ENCODE assay signal across 17 cellular contexts in genomic region chr10:28684986-28685580, GRCh38. TPM values are rescaled to one million over a fixed set of nuclear protein-coding genes. Genes with fewer than 3 reads are reported as not detected.
DNase-seq lines count a peak whose midpoint lies in the region; ATAC-seq and TF ChIP-seq lines count a peak whose summit lies in the region.
"Had no signal": no experiment of that assay in that cellular context is flagged by ENCODE, and none has a peak within 500 bp of the region (broad histone marks: within the 10 kb centered on the region; RNA-seq: fewer than 3 reads in every experiment).

No MANE protein-coding gene starts in this region.

- H3K27ac Mint-ChIP-seq in GM23338 = peak overlapping the region; percentile 42
- H3K27ac Mint-ChIP-seq: stimulated activated effector memory CD8-positive, alpha-beta T cell treated with anti-CD3 and anti-CD28 coated beads, Interleukin-12 subunit alpha, Interleukin-12 subunit beta, amount 100 ng/mL, for 72 hours had no signal

- CTCF ChIA-PET in PC-9 (lab: Charles Lee) = interaction anchor here (0.6 kb wide), 1 partner anchor 608 kb away, joined by 3 read pairs; no protein-coding TSS in a partner anchor

- peak; percentile 32 for DNase-seq in GM23338 (ENCODE audit: low spot score)
- DNase-seq in PC-9 = peak in 1 of 2 experiments; percentile 79
- no peak for DNase-seq in cerebellar nuclear complex (lab: John Stamatoyannopoulos, UW)
- no peak for DNase-seq in cortex of kidney (lab: John Stamatoyannopoulos, UW)
- DNase-seq in kidney glomerular epithelial cell (lab: John Stamatoyannopoulos, UW) = no peak
- DNase-seq: activated CD4-positive, alpha-beta T cell treated with anti-CD3 and anti-CD28 coated beads, Interleukin-2, amount 50 U/mL, for 4 hours; activated T-cell treated with anti-CD3 and anti-CD28 coated beads for 4 hours; COR-L47; effector CD4-positive, alpha-beta T cell; esophagus squamous epithelium; GM23248; NCI-H1436; right cardiac atrium had no signal

- H2AFZ ChIP-seq in GM23338 = no peak overlapping the region
- no peak overlapping the region for H2AFZ ChIP-seq in PC-9
- H2AFZ ChIP-seq: GM23248 had no signal

- POLR2A ChIA-PET in PC-9 (lab: Charles Lee; ENCODE audit: unreplicated experiment) = interaction anchor here (0.7 kb wide), 1 partner anchor 97 kb away, joined by 3 read pairs; no protein-coding TSS in a partner anchor

- peak overlapping the region; percentile 29; the same call in 1 of the 3 replicates for H3K4me3 Mint-ChIP-seq in GM23338
- H3K4me3 Mint-ChIP-seq: central memory CD8-positive, alpha-beta T cell; stimulated activated effector memory CD8-positive, alpha-beta T cell treated with anti-CD3 and anti-CD28 coated beads, Interleukin-12 subunit alpha, Interleukin-12 subunit beta, amount 100 ng/mL, for 72 hours had no signal

- no peak overlapping the region for H3K9ac ChIP-seq in BLaER1
- H3K9ac ChIP-seq: GM23248 had no signal

- peak overlapping the region; percentile 88 for H3K4me2 ChIP-seq in BLaER1
- peak overlapping the region; percentile 50 for H3K4me2 ChIP-seq in GM23338
- peak overlapping the region; percentile 10; the same call in 1 of the 2 replicates for H3K4me2 ChIP-seq in PC-9

- H3K4me3 ChIP-seq in BLaER1 (no peak overlapping the region), GM23338 (peak overlapping the region; percentile 15), PC-9 (no peak overlapping the region), mesodermal cell (ENCODE audit: extremely low read depth, insufficient read depth, low read length, poor library complexity, severe bottlenecking) (peak overlapping the region; percentile 100)
- H3K4me3 ChIP-seq: esophagus squamous epithelium, GM23248 had no signal

- H3F3A ChIP-seq in GM23338 (replicated peaks; ENCODE audit: low read depth) = no peaks in the 10 kb centered on the region
- no peaks in the 10 kb centered on the region for H3F3A ChIP-seq in PC-9 (ENCODE audit: insufficient read depth, low read depth)

- H3K9me2 ChIP-seq in GM23338 (ENCODE audit: insufficient read depth) = no peaks in the 10 kb centered on the region
- no peaks in the 10 kb centered on the region for H3K9me2 ChIP-seq in PC-9 (ENCODE audit: insufficient read depth)

- peaks cover 47% of the 10 kb centered on the region for H4K20me1 ChIP-seq in BLaER1
- peaks cover 27% of the 10 kb centered on the region for H4K20me1 ChIP-seq in GM23338 (replicated peaks; ENCODE audit: insufficient read depth)
- H4K20me1 ChIP-seq in PC-9 (ENCODE audit: insufficient read depth) = no peaks in the 10 kb centered on the region; the same call in 1 of the 2 replicates

- H3K27ac ChIP-seq in BLaER1 (peak overlapping the region; percentile 45), GM23338 (ENCODE audit: low read depth) (peak overlapping the region; percentile 48), PC-9 (peak overlapping the region; percentile 31; the same call in 1 of the 2 replicates), mesodermal cell (ENCODE audit: low read depth, low read length, severe bottlenecking) (peak overlapping the region; percentile 89)
- H3K27ac ChIP-seq: esophagus squamous epithelium, GM23248 had no signal

- peaks cover 39% of the 10 kb centered on the region for H3K36me3 ChIP-seq in BLaER1
- H3K36me3 ChIP-seq in GM23338 (ENCODE audit: insufficient read depth) = peaks cover 28% of the 10 kb centered on the region
- H3K36me3 ChIP-seq in PC-9 (ENCODE audit: low read depth) = no peaks in the 10 kb centered on the region; the same call in 1 of the 2 replicates
- H3K36me3 ChIP-seq in mesodermal cell (ENCODE audit: control insufficient read depth, insufficient read depth, low read length) = peaks cover 46% of the 10 kb centered on the region
- H3K36me3 ChIP-seq: esophagus squamous epithelium had no signal

- peaks cover 71% of the 10 kb centered on the region for H3K4me1 Mint-ChIP-seq in GM23338

- H3K27me3 Mint-ChIP-seq in GM23338 (ENCODE audit: insufficient read depth, low read depth, poor library complexity) = peaks cover 3% of the 10 kb centered on the region

- BruUV-seq in PC-9 (replicated peaks; lab: Mats Ljungman, UMichigan) = no TSS peak

- no peaks in the 10 kb centered on the region for H3K27me3 ChIP-seq in BLaER1
- no peaks in the 10 kb centered on the region for H3K27me3 ChIP-seq in GM23338 (ENCODE audit: insufficient read depth)
- H3K27me3 ChIP-seq in PC-9 (ENCODE audit: insufficient read depth, low read depth) = peaks cover 10% of the 10 kb centered on the region; the same call in 1 of the 2 replicates

- H3K79me2 ChIP-seq in GM23338 (replicated peaks; ENCODE audit: insufficient read depth) (peaks cover 41% of the 10 kb centered on the region), PC-9 (ENCODE audit: low read depth) (no peaks in the 10 kb centered on the region)

- peak; percentile 16; the same call in 2 of the 3 replicates for ATAC-seq in GM23338
- ATAC-seq: right cardiac atrium; stimulated activated effector memory CD8-positive, alpha-beta T cell treated with anti-CD3 and anti-CD28 coated beads, Interleukin-12 subunit alpha, Interleukin-12 subunit beta, amount 100 ng/mL, for 72 hours had no signal

- H3K4me1 ChIP-seq in BLaER1 = peaks cover 62% of the 10 kb centered on the region
- peaks cover 73% of the 10 kb centered on the region for H3K4me1 ChIP-seq in GM23338 (ENCODE audit: insufficient read depth)
- H3K4me1 ChIP-seq in PC-9 (replicated peaks; ENCODE audit: insufficient read depth) = peaks cover 4% of the 10 kb centered on the region; the same call in 1 of the 2 replicates
- H3K4me1 ChIP-seq in mesodermal cell (ENCODE audit: control insufficient read depth, insufficient read depth, low read length, poor library complexity, severe bottlenecking) = peaks cover 51% of the 10 kb centered on the region

- WGBS in mesodermal cell (ENCODE audit: insufficient coverage in 2 of 2), 2 experiments = 68 to 90% methylated on average over 2 to 4 of the region's 5 CpGs

- peaks cover 39% of the 10 kb centered on the region for H3K36me3 Mint-ChIP-seq in GM23338 (ENCODE audit: low read depth)
- H3K36me3 Mint-ChIP-seq: stimulated activated effector memory CD8-positive, alpha-beta T cell treated with anti-CD3 and anti-CD28 coated beads, Interleukin-12 subunit alpha, Interleukin-12 subunit beta, amount 100 ng/mL, for 72 hours had no signal

- TF ChIP-seq CTCF in GM23338 (conservative IDR thresholded peaks at IDR 0.05; ENCODE audit: low read depth in 2 of 2) = no peak
- TF ChIP-seq CTCF in PC-9 (conservative IDR thresholded peaks at IDR 0.05) = no peak

- H3K9me3 Mint-ChIP-seq in GM23338 = no peaks in the 10 kb centered on the region
- H3K9me3 Mint-ChIP-seq: central memory CD8-positive, alpha-beta T cell; stimulated activated effector memory CD8-positive, alpha-beta T cell treated with anti-CD3 and anti-CD28 coated beads, Interleukin-12 subunit alpha, Interleukin-12 subunit beta, amount 100 ng/mL, for 72 hours had no signal

- H3K9me3 ChIP-seq in BLaER1 = no peaks in the 10 kb centered on the region
- no peaks in the 10 kb centered on the region for H3K9me3 ChIP-seq in PC-9 (ENCODE audit: insufficient read depth, low read depth)
- H3K9me3 ChIP-seq in mesodermal cell (ENCODE audit: control insufficient read depth, low read length) = no peaks in the 10 kb centered on the region
- H3K9me3 ChIP-seq: esophagus squamous epithelium had no signal

- intact Hi-C loops in PC-9 (cut with micrococcal nuclease; ENCODE audit: unreplicated experiment) = no loop called here

TF ChIP-seq in GM23338, 12 proteins besides CTCF, POLR2A, EP300 and RAD21 (continues in another document):
- no peak for TF ChIP-seq JUNB (IDR thresholded peaks at IDR 0.05; ENCODE audit: unreplicated experiment)
- no peak for TF ChIP-seq NANOG (IDR thresholded peaks at IDR 0.05; ENCODE audit: borderline replicate concordance)
- TF ChIP-seq EZH2 (IDR thresholded peaks at IDR 0.05; ENCODE audit: low read depth, unreplicated experiment) = no peak
- TF ChIP-seq CREB1 (CRISPR knock-in tag; IDR thresholded peaks at IDR 0.05; ENCODE audit: low read depth) = no peak
- TF ChIP-seq, protein P1, sequence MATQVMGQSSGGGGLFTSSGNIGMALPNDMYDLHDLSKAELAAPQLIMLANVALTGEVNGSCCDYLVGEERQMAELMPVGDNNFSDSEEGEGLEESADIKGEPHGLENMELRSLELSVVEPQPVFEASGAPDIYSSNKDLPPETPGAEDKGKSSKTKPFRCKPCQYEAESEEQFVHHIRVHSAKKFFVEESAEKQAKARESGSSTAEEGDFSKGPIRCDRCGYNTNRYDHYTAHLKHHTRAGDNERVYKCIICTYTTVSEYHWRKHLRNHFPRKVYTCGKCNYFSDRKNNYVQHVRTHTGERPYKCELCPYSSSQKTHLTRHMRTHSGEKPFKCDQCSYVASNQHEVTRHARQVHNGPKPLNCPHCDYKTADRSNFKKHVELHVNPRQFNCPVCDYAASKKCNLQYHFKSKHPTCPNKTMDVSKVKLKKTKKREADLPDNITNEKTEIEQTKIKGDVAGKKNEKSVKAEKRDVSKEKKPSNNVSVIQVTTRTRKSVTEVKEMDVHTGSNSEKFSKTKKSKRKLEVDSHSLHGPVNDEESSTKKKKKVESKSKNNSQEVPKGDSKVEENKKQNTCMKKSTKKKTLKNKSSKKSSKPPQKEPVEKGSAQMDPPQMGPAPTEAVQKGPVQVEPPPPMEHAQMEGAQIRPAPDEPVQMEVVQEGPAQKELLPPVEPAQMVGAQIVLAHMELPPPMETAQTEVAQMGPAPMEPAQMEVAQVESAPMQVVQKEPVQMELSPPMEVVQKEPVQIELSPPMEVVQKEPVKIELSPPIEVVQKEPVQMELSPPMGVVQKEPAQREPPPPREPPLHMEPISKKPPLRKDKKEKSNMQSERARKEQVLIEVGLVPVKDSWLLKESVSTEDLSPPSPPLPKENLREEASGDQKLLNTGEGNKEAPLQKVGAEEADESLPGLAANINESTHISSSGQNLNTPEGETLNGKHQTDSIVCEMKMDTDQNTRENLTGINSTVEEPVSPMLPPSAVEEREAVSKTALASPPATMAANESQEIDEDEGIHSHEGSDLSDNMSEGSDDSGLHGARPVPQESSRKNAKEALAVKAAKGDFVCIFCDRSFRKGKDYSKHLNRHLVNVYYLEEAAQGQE (IDR thresholded peaks at IDR 0.05; ENCODE audit: unreplicated experiment) = no peak
- no peak for TF ChIP-seq STAT1 (IDR thresholded peaks at IDR 0.05; ENCODE audit: unreplicated experiment)
- TF ChIP-seq ETS1 (IDR thresholded peaks at IDR 0.05) = no peak

RNA-seq across cellular contexts. Expression of gene BAMBI, which starts 7.8 kb away (rescaled TPM):
- total RNA-seq in GM23338 (2014; rRNA removed; shearing (Covaris generic)) = 37.5 and 39.5 TPM in 2 replicates
- polyA plus RNA-seq in GM23338 (2016; fragmentation: Nextera tagmentation; extraction: Ambion mirVana) = 18.7 and 20.1 TPM in 2 replicates
- total RNA-seq in PC-9 (2021) = 3.3 and 4.5 TPM in 2 replicates
- 496 TPM for polyA plus RNA-seq in mesodermal cell (2013, experiment 1 of 2)
- 515 TPM for polyA plus RNA-seq in mesodermal cell (2013, experiment 2 of 2)

Comparison
In these comparisons a context has a peak if more than half of its experiments do, and no peak if none do; other contexts are left out.
1. H3K27ac ChIP-seq: peak in every context shown above with its lines; median percentile 89 in mesodermal cell; 48 in GM23338; 45 in BLaER1; 31 in PC-9.
2. H3K4me2 ChIP-seq: peak in every context shown above with its lines; median percentile 88 in BLaER1; 50 in GM23338; 10 in PC-9.
3. H3K4me3 ChIP-seq: peak in GM23338 (single experiment) and mesodermal cell (single experiment); none in BLaER1 (single experiment) and PC-9 (single experiment).